In the genomic region with DNA sequence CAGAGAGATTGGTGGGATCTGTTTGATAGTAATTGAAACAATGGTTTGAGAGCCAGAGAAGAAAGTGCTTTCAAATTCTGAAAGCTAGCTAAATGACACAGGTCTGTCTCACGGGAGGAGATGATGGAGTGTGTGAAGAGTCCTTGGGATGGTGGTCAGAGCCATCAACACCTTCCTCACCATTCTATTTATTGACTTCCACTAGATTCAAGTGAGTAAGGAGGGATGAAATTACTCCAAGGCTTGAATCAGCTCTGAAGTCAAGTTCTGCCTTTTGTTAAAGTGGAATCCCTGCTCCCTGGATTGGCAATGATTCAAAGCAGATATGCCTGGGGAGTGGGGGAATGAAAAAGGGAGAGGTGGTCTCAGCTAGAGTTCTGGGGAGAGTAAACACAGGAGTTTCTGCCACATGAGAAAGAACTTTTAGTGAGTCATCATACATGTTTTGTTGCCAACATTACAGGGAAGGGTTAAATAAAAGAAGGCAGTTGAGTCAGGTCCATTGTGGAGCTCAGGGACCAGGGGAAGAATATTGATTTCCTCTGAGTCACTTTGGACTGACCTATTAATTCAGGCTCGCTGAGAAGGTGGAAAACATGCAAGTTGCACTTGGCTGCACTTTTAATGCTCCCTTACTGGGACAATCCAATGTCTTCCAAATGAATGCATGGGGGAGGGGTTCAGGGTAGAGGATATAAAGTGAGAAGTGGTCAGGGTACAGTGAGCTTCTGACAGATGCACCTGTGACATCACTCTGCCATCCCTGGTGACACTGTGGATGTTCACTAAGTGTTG, we compare ENCODE assay signal across 16 cellular contexts.
DNase-seq lines count a peak whose midpoint lies in the region; ATAC-seq and TF ChIP-seq lines count a peak whose summit lies in the region.
"Had no signal": no experiment of that assay in that cellular context is flagged by ENCODE, and none has a peak within 500 bp of the region (broad histone marks: within the 10 kb centered on the region; RNA-seq: fewer than 3 reads in every experiment).

No MANE protein-coding gene starts in this region.

- H3K4me3 ChIP-seq in HUES48 (ENCODE audit: low read depth, low read length), result no peak overlapping the region
- H3K4me3 ChIP-seq in endodermal cell (ENCODE audit: low read length), result no peak overlapping the region
- H3K4me3 ChIP-seq: SJSA1 had no signal

- no peak for TF ChIP-seq CTCF in endodermal cell (conservative IDR thresholded peaks at IDR 0.05)

- H3K27me3 Mint-ChIP-seq in endodermal cell (ENCODE audit: insufficient read depth), result peaks cover 12% of the 10 kb centered on the region

- H3K27ac ChIP-seq in HUES48 (ENCODE audit: low read depth, low read length), result peak overlapping the region; percentile 19
- no peak overlapping the region for H3K27ac ChIP-seq in endodermal cell (ENCODE audit: low read depth, low read length)
- H3K27ac ChIP-seq: SJSA1 had no signal

- H3K27me3 ChIP-seq in HUES48 (ENCODE audit: control insufficient read depth, insufficient read depth, low read length) (peaks cover 4% of the 10 kb centered on the region; the same call in 1 of the 2 replicates), endodermal cell (ENCODE audit: control insufficient read depth, insufficient read depth, low read length, poor library complexity, severe bottlenecking) (peaks cover 12% of the 10 kb centered on the region)
- H3K27me3 ChIP-seq: SJSA1 had no signal

- H3K36me3 ChIP-seq in HUES48 (ENCODE audit: control insufficient read depth, insufficient read depth, low read length) (no peaks in the 10 kb centered on the region), endodermal cell (ENCODE audit: control insufficient read depth, insufficient read depth, low read length) (no peaks in the 10 kb centered on the region)
- H3K36me3 ChIP-seq: SJSA1 had no signal

- H3K27ac Mint-ChIP-seq in endodermal cell, result no peak overlapping the region

- no peaks in the 10 kb centered on the region for H3K9me3 ChIP-seq in HUES48 (ENCODE audit: control insufficient read depth, insufficient read depth, low read length)
- H3K9me3 ChIP-seq in endodermal cell (ENCODE audit: control insufficient read depth, low read length), result no peaks in the 10 kb centered on the region
- H3K9me3 ChIP-seq: SJSA1 had no signal

- H3K36me3 Mint-ChIP-seq in endodermal cell (ENCODE audit: low read depth), result no peaks in the 10 kb centered on the region

- 74% methylated on average over 1 of the region's 2 CpGs; no CpG with 5 or more reads in 1 of the 2 experiments for WGBS in endodermal cell (ENCODE audit: insufficient coverage in 1 of 2, insufficient read length in 1 of 2), 2 experiments

- intact Hi-C loops in left ventricle myocardium superior (cut with micrococcal nuclease), result no loop called here

- ATAC-seq in GM21367 (IDR thresholded peaks at IDR 0.05; ENCODE audit: unreplicated experiment), result no peak
- no peak for ATAC-seq in left ventricle myocardium superior

- H3K4me1 Mint-ChIP-seq in endodermal cell, result no peaks in the 10 kb centered on the region

- no peak overlapping the region for H3K4me3 Mint-ChIP-seq in endodermal cell

- 0 out of 2 replicates have a peak, but pooled peaks cover 5% of the 10 kb centered on the region for H3K4me1 ChIP-seq in HUES48 (ENCODE audit: control insufficient read depth, insufficient read depth, low read length)
- H3K4me1 ChIP-seq in endodermal cell (ENCODE audit: control insufficient read depth, insufficient read depth, low read length), result no peaks in the 10 kb centered on the region
- H3K4me1 ChIP-seq: SJSA1 had no signal

- H3K9ac ChIP-seq in HUES48 (ENCODE audit: low read depth, low read length), result no peak overlapping the region
- H3K9ac ChIP-seq in endodermal cell (ENCODE audit: extremely low read depth, low read length, poor library complexity, severe bottlenecking), result no peak overlapping the region

- DNase-seq in AG20443 (ENCODE audit: low spot score), result peak; percentile 45
- peak; percentile 24 for DNase-seq in endodermal cell
- DNase-seq in putamen (ENCODE audit: low spot score), result peak; percentile 8
- DNase-seq in activated naive CD4-positive, alpha-beta T cell (lab: John Stamatoyannopoulos, UW), result no peak
- no peak for DNase-seq in DMS 273 (lab: John Stamatoyannopoulos, UW; ENCODE audit: unreplicated experiment)
- DNase-seq in left ventricle myocardium superior, result no peak
- DNase-seq: C1 segment of cervical spinal cord, COR-L47, KG1, NCI-H1417 treated with DMSO at 0.1 percent for 48 hours, NCI-H1930, NCI-H2171 treated with DMSO at 0.1 percent for 48 hours, NCI-H524 had no signal

- no peaks in the 10 kb centered on the region for H3K9me3 Mint-ChIP-seq in endodermal cell

Comparison
In these comparisons a context has a peak if more than half of its experiments do, and no peak if none do; other contexts are left out.
1. DNase-seq: peak in AG20443 (single experiment), endodermal cell (single experiment) and putamen (single experiment); none in activated naive CD4-positive, alpha-beta T cell (0 of 4), DMS 273 (single experiment) and left ventricle myocardium superior (single experiment).